ENCODE assay signal across 23 cellular contexts in the genomic region with DNA sequence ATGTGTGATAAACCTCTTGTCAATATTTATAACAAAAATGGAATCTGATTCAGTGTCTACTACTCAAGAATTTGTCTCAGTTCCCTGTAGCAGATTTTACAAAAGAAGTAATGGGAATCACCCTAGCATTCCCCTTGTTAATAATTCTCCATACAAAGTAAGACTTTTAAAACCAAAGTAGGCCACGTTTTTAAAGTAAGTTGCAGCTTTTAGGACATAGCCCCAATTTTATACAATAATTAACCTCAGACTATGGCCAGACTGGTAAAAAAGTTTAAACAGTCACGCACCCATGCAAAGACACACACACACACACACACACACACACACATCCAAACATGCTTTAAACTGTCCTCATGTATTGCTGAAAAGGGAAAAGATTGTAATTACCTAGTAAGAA.
DNase-seq lines count a peak whose midpoint lies in the region; ATAC-seq and TF ChIP-seq lines count a peak whose summit lies in the region.
"Had no signal": no experiment of that assay in that cellular context is flagged by ENCODE, and none has a peak within 500 bp of the region (broad histone marks: within the 10 kb centered on the region; RNA-seq: fewer than 3 reads in every experiment).

No MANE protein-coding gene starts in this region.

- ATAC-seq in GM18508 (IDR thresholded peaks at IDR 0.05; ENCODE audit: insufficient read depth, unreplicated experiment) (peak; percentile 56), GM19452 (IDR thresholded peaks at IDR 0.05; ENCODE audit: unreplicated experiment) (peak; percentile 48), HG03097 (IDR thresholded peaks at IDR 0.05; ENCODE audit: low FRiP score, unreplicated experiment) (peak; percentile 73)
- ATAC-seq in activated naive CD4-positive, alpha-beta T cell treated with anti-CD3 and anti-CD28 coated beads, Interleukin-2, amount 50 U/mL, for 72 hours = no peak
- ATAC-seq: activated CD8-positive, alpha-beta memory T cell treated with anti-CD3 and anti-CD28 coated beads, Interleukin-2, amount 10 ng/mL, durations not matched to agents 7 days and 5 days; heart left ventricle; left lung; naive thymus-derived CD8-positive, alpha-beta T cell; upper lobe of right lung had no signal

- no peaks in the 10 kb centered on the region for H3K9me3 ChIP-seq in right atrium auricular region
- H3K9me3 ChIP-seq: left lung, upper lobe of right lung had no signal

- POLR2A ChIA-PET in MCF 10A (lab: Yijun Ruan, JAX) = no interaction called here

- DNase-seq in epithelial cell of proximal tubule (ENCODE audit: low read depth) (peak; percentile 53), right atrium auricular region (ENCODE audit: low spot score) (no peak), MCF 10A (ENCODE audit: unreplicated experiment) (no peak)
- DNase-seq in activated naive CD4-positive, alpha-beta T cell treated with anti-CD3 and anti-CD28 coated beads, Interleukin-2, amount 50 U/mL, for 72 hours (ENCODE audit: low spot score in 2 of 2) = no peak
- DNase-seq in activated naive CD4-positive, alpha-beta T cell treated with anti-CD3 and anti-CD28 coated beads, Interleukin-2, amount 10 ng/mL, durations not matched to agents 7 days and 5 days = no peak
- DNase-seq: activated CD4-positive, alpha-beta T cell treated with anti-CD3 and anti-CD28 coated beads for 48 hours; activated CD8-positive, alpha-beta memory T cell treated with anti-CD3 and anti-CD28 coated beads, Interleukin-2, amount 10 ng/mL, durations not matched to agents 7 days and 5 days; central memory CD4-positive, alpha-beta T cell; DMS79; heart left ventricle; HFFc6; left lung; naive thymus-derived CD8-positive, alpha-beta T cell; NCI-H2029 treated with DMSO at 0.1 percent for 48 hours; NCI-H345; PC-9; SHP77; T-helper 1 cell; upper lobe of right lung had no signal

- no peak overlapping the region for H3K4me3 Mint-ChIP-seq in activated naive CD4-positive, alpha-beta T cell treated with anti-CD3 and anti-CD28 coated beads, Interleukin-2, amount 10 ng/mL, durations not matched to agents 7 days and 5 days
- no peak overlapping the region for H3K4me3 Mint-ChIP-seq in MCF 10A (ENCODE audit: unreplicated experiment)
- H3K4me3 Mint-ChIP-seq: activated CD8-positive, alpha-beta memory T cell treated with anti-CD3 and anti-CD28 coated beads, Interleukin-2, amount 10 ng/mL, durations not matched to agents 7 days and 5 days; activated naive CD8-positive, alpha-beta T cell; HFFc6; naive thymus-derived CD8-positive, alpha-beta T cell had no signal

- no peak overlapping the region for H3K27ac ChIP-seq in right atrium auricular region
- H3K27ac ChIP-seq: heart left ventricle, left lung, PC-9, upper lobe of right lung had no signal

- no peaks in the 10 kb centered on the region for H3K36me3 ChIP-seq in right atrium auricular region
- H3K36me3 ChIP-seq: heart left ventricle, left lung, upper lobe of right lung had no signal

- H3K27me3 Mint-ChIP-seq in activated naive CD4-positive, alpha-beta T cell treated with anti-CD3 and anti-CD28 coated beads, Interleukin-2, amount 10 ng/mL, durations not matched to agents 7 days and 5 days = no peaks in the 10 kb centered on the region
- H3K27me3 Mint-ChIP-seq in MCF 10A (ENCODE audit: insufficient read depth, unreplicated experiment) = no peaks in the 10 kb centered on the region
- H3K27me3 Mint-ChIP-seq: activated CD8-positive, alpha-beta memory T cell treated with anti-CD3 and anti-CD28 coated beads, Interleukin-2, amount 10 ng/mL, durations not matched to agents 7 days and 5 days; activated naive CD8-positive, alpha-beta T cell; naive thymus-derived CD8-positive, alpha-beta T cell had no signal

- CTCF ChIA-PET in activated naive CD4-positive, alpha-beta T cell treated with anti-CD3 and anti-CD28 coated beads, Interleukin-2, amount 10 ng/mL, durations not matched to agents 7 days and 5 days (lab: Charles Lee) = no interaction called here
- CTCF ChIA-PET in MCF 10A (lab: Yijun Ruan, JAX) = no interaction called here

- H3K4me1 Mint-ChIP-seq in activated naive CD4-positive, alpha-beta T cell treated with anti-CD3 and anti-CD28 coated beads, Interleukin-2, amount 10 ng/mL, durations not matched to agents 7 days and 5 days = no peaks in the 10 kb centered on the region
- peaks cover 5% of the 10 kb centered on the region for H3K4me1 Mint-ChIP-seq in MCF 10A (ENCODE audit: insufficient read depth, unreplicated experiment)
- H3K4me1 Mint-ChIP-seq: activated CD8-positive, alpha-beta memory T cell treated with anti-CD3 and anti-CD28 coated beads, Interleukin-2, amount 10 ng/mL, durations not matched to agents 7 days and 5 days had no signal

- H3K4me3 ChIP-seq in epithelial cell of proximal tubule (ENCODE audit: low read depth, low read length) (no peak overlapping the region), right atrium auricular region (no peak overlapping the region)
- H3K4me3 ChIP-seq: heart left ventricle, left lung, PC-9, upper lobe of right lung had no signal

- no peak overlapping the region for H3K27ac Mint-ChIP-seq in activated naive CD4-positive, alpha-beta T cell treated with anti-CD3 and anti-CD28 coated beads, Interleukin-2, amount 50 U/mL, for 72 hours
- H3K27ac Mint-ChIP-seq in activated naive CD4-positive, alpha-beta T cell treated with anti-CD3 and anti-CD28 coated beads, Interleukin-2, amount 10 ng/mL, durations not matched to agents 7 days and 5 days = no peak overlapping the region
- H3K27ac Mint-ChIP-seq in MCF 10A (ENCODE audit: low read depth, unreplicated experiment) = no peak overlapping the region
- H3K27ac Mint-ChIP-seq: activated CD8-positive, alpha-beta memory T cell treated with anti-CD3 and anti-CD28 coated beads, Interleukin-2, amount 10 ng/mL, durations not matched to agents 7 days and 5 days; activated naive CD8-positive, alpha-beta T cell; HFFc6; naive thymus-derived CD8-positive, alpha-beta T cell had no signal

- H3K4me1 ChIP-seq in right atrium auricular region = no peaks in the 10 kb centered on the region
- H3K4me1 ChIP-seq: heart left ventricle, left lung, upper lobe of right lung had no signal

- H3K27me3 ChIP-seq in right atrium auricular region = no peaks in the 10 kb centered on the region
- H3K27me3 ChIP-seq: heart left ventricle, left lung, upper lobe of right lung had no signal

- no peaks in the 10 kb centered on the region for H3K36me3 Mint-ChIP-seq in activated naive CD4-positive, alpha-beta T cell treated with anti-CD3 and anti-CD28 coated beads, Interleukin-2, amount 50 U/mL, for 72 hours
- no peaks in the 10 kb centered on the region for H3K36me3 Mint-ChIP-seq in activated naive CD4-positive, alpha-beta T cell treated with anti-CD3 and anti-CD28 coated beads, Interleukin-2, amount 10 ng/mL, durations not matched to agents 7 days and 5 days
- no peaks in the 10 kb centered on the region for H3K36me3 Mint-ChIP-seq in MCF 10A (ENCODE audit: insufficient read depth, unreplicated experiment)
- H3K36me3 Mint-ChIP-seq: activated CD8-positive, alpha-beta memory T cell treated with anti-CD3 and anti-CD28 coated beads, Interleukin-2, amount 10 ng/mL, durations not matched to agents 7 days and 5 days; activated naive CD8-positive, alpha-beta T cell; naive thymus-derived CD8-positive, alpha-beta T cell had no signal

- no TSS peak for BruUV-seq in MCF 10A (replicated peaks; lab: Mats Ljungman, UMichigan)

- intact Hi-C loops in MCF 10A (cut with micrococcal nuclease) = no loop called here

- no peaks in the 10 kb centered on the region for H3K9me3 Mint-ChIP-seq in activated naive CD4-positive, alpha-beta T cell treated with anti-CD3 and anti-CD28 coated beads, Interleukin-2, amount 50 U/mL, for 72 hours
- H3K9me3 Mint-ChIP-seq in activated naive CD4-positive, alpha-beta T cell treated with anti-CD3 and anti-CD28 coated beads, Interleukin-2, amount 10 ng/mL, durations not matched to agents 7 days and 5 days = no peaks in the 10 kb centered on the region
- no peaks in the 10 kb centered on the region for H3K9me3 Mint-ChIP-seq in MCF 10A (ENCODE audit: unreplicated experiment)
- H3K9me3 Mint-ChIP-seq: HFFc6; naive thymus-derived CD8-positive, alpha-beta T cell had no signal

- TF ChIP-seq CTCF in epithelial cell of proximal tubule (conservative IDR thresholded peaks at IDR 0.05; ENCODE audit: low read depth, low read length) = no peak
- TF ChIP-seq CTCF in right atrium auricular region (IDR thresholded peaks at IDR 0.05) = no peak
- no peak for TF ChIP-seq CTCF in MCF 10A (IDR thresholded peaks at IDR 0.05; ENCODE audit: unreplicated experiment)

Comparison
In these comparisons a context has a peak if more than half of its experiments do, and no peak if none do; other contexts are left out.
1. ATAC-seq: peak in GM18508 (single experiment), GM19452 (single experiment) and HG03097 (single experiment); none in activated naive CD4-positive, alpha-beta T cell treated with anti-CD3 and anti-CD28 coated beads, Interleukin-2, amount 50 U/mL, for 72 hours (0 of 2).